In the genomic region with DNA sequence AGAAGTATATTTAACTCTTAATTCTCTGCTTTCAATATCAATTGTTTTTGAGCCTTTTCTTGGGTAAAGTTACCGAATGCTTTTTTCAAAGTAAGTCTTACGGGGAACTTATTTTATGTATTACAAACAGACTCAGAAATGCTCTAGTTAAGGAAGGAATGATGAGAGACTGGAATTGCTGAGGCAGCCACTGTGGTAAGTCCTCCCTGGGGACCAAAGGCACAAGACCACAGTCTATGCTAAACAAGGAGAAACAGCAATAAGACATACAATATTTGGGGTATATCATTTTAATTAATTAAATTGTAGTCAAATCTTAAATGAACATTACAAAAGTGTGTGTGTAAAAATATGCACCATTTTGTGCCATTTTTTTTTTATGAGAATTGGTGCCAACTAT, we compare ENCODE assay signal across 18 cellular contexts. TPM values are rescaled to one million over a fixed set of nuclear protein-coding genes. Genes with fewer than 3 reads are reported as not detected.
DNase-seq lines count a peak whose midpoint lies in the region; ATAC-seq and TF ChIP-seq lines count a peak whose summit lies in the region.
"Had no signal": no experiment of that assay in that cellular context is flagged by ENCODE, and none has a peak within 500 bp of the region (broad histone marks: within the 10 kb centered on the region; RNA-seq: fewer than 3 reads in every experiment).

No MANE protein-coding gene starts in this region.

- CTCF ChIA-PET in WTC11 (lab: Charles Lee): no interaction called here

- TF ChIP-seq POLR2A in gastrocnemius medialis (IDR thresholded peaks at IDR 0.05): no peak
- TF ChIP-seq POLR2A in tibial nerve (IDR thresholded peaks at IDR 0.05): no peak

- no peak for DNase-seq in cardiac muscle cell (ENCODE audit: low read depth in 1 of 2, low spot score in 1 of 2)
- no peak for DNase-seq in Right ventricle myocardium superior
- no peak for DNase-seq in WTC11 (ENCODE audit: low spot score)
- DNase-seq in myocyte (ENCODE audit: low read depth): peak; percentile 37
- no peak for DNase-seq in left lung
- no peak for DNase-seq in gastrocnemius medialis
- no peak for DNase-seq in NCI-H526 (lab: John Stamatoyannopoulos, UW)
- no peak for DNase-seq in tibial nerve (ENCODE audit: low spot score in 2 of 2)
- DNase-seq: DMS 273 treated with DMSO at 0.1 percent for 48 hours, H7, NCI-H1417 treated with DMSO at 0.1 percent for 48 hours, NCI-H2029, NCI-H2171, NCI-H446, NCI-H748 treated with DMSO at 0.1 percent for 48 hours, PC-9 had no signal

- H3K4me3 ChIP-seq in cardiac muscle cell (no peak overlapping the region), left lung (no peak overlapping the region), gastrocnemius medialis (no peak overlapping the region), tibial nerve (no peak overlapping the region)
- H3K4me3 ChIP-seq: PC-9 had no signal

- peak overlapping the region; percentile 33; the same call in 1 of the 2 replicates for H3K27ac Mint-ChIP-seq in WTC11

- 89 to 93% methylated on average over 2 of the region's 2 CpGs for WGBS in tibial nerve, 2 donors

- ATAC-seq in Right ventricle myocardium superior (ENCODE audit: poor library complexity) (no peak), WTC11 (no peak), left lung (no peak), gastrocnemius medialis (no peak)

- H3K4me1 Mint-ChIP-seq in WTC11: peaks cover 16% of the 10 kb centered on the region

- no peaks in the 10 kb centered on the region for H3K27me3 Mint-ChIP-seq in WTC11 (ENCODE audit: low read depth)
- H3K27me3 Mint-ChIP-seq: IgD-negative memory B cell had no signal

- peaks cover 5% of the 10 kb centered on the region for H3K9me3 Mint-ChIP-seq in WTC11
- H3K9me3 Mint-ChIP-seq: IgD-negative memory B cell had no signal

- H3K36me3 Mint-ChIP-seq in WTC11: no peaks in the 10 kb centered on the region

- H3K27ac ChIP-seq in cardiac muscle cell (peak overlapping the region; percentile 30), left lung (no peak overlapping the region), gastrocnemius medialis (no peak overlapping the region), tibial nerve (no peak overlapping the region)
- H3K27ac ChIP-seq: C4-2B, PC-9 had no signal

- in situ Hi-C loops in gastrocnemius medialis (cut with MboI; ENCODE audit: low sequenced_read_pairs in 4 of 4): no loop called here

- TF ChIP-seq EP300 in tibial nerve (IDR thresholded peaks at IDR 0.05): no peak

- TF ChIP-seq CTCF in cardiac muscle cell (IDR thresholded peaks at IDR 0.05; ENCODE audit: low read depth, low read length): no peak
- no peak for TF ChIP-seq CTCF in WTC11 (IDR thresholded peaks at IDR 0.05)
- TF ChIP-seq CTCF in left lung (IDR thresholded peaks at IDR 0.05): no peak
- no peak for TF ChIP-seq CTCF in gastrocnemius medialis (IDR thresholded peaks at IDR 0.05 in 4 of 5, conservative IDR thresholded peaks at IDR 0.05 in 1 of 5)
- TF ChIP-seq CTCF in tibial nerve (IDR thresholded peaks at IDR 0.05): no peak

- POLR2A ChIA-PET in WTC11 (lab: Charles Lee): no interaction called here

- intact Hi-C loops in Right ventricle myocardium superior (cut with DNase I) (no loop called here), left lung (cut with DNase I) (no loop called here), gastrocnemius medialis (cut with DNase I; ENCODE audit: low total_unique reads) (no loop called here)

- H3K27me3 ChIP-seq in cardiac muscle cell (no peaks in the 10 kb centered on the region), left lung (no peaks in the 10 kb centered on the region), gastrocnemius medialis (no peaks in the 10 kb centered on the region), tibial nerve (no peaks in the 10 kb centered on the region)

- no peaks in the 10 kb centered on the region for H3K36me3 ChIP-seq in cardiac muscle cell
- no peaks in the 10 kb centered on the region for H3K36me3 ChIP-seq in left lung
- no peaks in the 10 kb centered on the region for H3K36me3 ChIP-seq in gastrocnemius medialis
- no peaks in the 10 kb centered on the region for H3K36me3 ChIP-seq in tibial nerve

- H3K4me3 Mint-ChIP-seq in WTC11: no peak overlapping the region
- H3K4me3 Mint-ChIP-seq: IgD-negative memory B cell had no signal

- H3K4me1 ChIP-seq in cardiac muscle cell (ENCODE audit: low read depth) (peaks cover 25% of the 10 kb centered on the region), left lung (peaks cover 5 to 12% of the 10 kb centered on the region in 2 donors), gastrocnemius medialis (peaks cover 3% of the 10 kb centered on the region in 2 donors), tibial nerve (peaks cover 0 to 8% (median 2%) of the 10 kb centered on the region in 4 donors)

- H3K9me3 ChIP-seq in cardiac muscle cell (ENCODE audit: low read depth): no peaks in the 10 kb centered on the region
- H3K9me3 ChIP-seq in left lung: no peaks in the 10 kb centered on the region
- H3K9me3 ChIP-seq in gastrocnemius medialis: no peaks in the 10 kb centered on the region
- no peaks in the 10 kb centered on the region for H3K9me3 ChIP-seq in tibial nerve

TF ChIP-seq in WTC11, 78 proteins besides CTCF, POLR2A, EP300 and RAD21 (continues in another document):
- TF ChIP-seq EMX1 (CRISPR knock-in tag; IDR thresholded peaks at IDR 0.05) (no peak), ZNF219 (CRISPR knock-in tag; IDR thresholded peaks at IDR 0.05; ENCODE audit: borderline replicate concordance) (no peak), MXD4 (CRISPR knock-in tag; IDR thresholded peaks at IDR 0.05; ENCODE audit: borderline replicate concordance) (no peak), ATF1 (CRISPR knock-in tag; IDR thresholded peaks at IDR 0.05) (no peak)
- TF ChIP-seq, protein P1, sequence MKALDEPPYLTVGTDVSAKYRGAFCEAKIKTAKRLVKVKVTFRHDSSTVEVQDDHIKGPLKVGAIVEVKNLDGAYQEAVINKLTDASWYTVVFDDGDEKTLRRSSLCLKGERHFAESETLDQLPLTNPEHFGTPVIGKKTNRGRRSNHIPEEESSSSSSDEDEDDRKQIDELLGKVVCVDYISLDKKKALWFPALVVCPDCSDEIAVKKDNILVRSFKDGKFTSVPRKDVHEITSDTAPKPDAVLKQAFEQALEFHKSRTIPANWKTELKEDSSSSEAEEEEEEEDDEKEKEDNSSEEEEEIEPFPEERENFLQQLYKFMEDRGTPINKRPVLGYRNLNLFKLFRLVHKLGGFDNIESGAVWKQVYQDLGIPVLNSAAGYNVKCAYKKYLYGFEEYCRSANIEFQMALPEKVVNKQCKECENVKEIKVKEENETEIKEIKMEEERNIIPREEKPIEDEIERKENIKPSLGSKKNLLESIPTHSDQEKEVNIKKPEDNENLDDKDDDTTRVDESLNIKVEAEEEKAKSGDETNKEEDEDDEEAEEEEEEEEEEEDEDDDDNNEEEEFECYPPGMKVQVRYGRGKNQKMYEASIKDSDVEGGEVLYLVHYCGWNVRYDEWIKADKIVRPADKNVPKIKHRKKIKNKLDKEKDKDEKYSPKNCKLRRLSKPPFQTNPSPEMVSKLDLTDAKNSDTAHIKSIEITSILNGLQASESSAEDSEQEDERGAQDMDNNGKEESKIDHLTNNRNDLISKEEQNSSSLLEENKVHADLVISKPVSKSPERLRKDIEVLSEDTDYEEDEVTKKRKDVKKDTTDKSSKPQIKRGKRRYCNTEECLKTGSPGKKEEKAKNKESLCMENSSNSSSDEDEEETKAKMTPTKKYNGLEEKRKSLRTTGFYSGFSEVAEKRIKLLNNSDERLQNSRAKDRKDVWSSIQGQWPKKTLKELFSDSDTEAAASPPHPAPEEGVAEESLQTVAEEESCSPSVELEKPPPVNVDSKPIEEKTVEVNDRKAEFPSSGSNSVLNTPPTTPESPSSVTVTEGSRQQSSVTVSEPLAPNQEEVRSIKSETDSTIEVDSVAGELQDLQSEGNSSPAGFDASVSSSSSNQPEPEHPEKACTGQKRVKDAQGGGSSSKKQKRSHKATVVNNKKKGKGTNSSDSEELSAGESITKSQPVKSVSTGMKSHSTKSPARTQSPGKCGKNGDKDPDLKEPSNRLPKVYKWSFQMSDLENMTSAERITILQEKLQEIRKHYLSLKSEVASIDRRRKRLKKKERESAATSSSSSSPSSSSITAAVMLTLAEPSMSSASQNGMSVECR (CRISPR knock-in tag; IDR thresholded peaks at IDR 0.05; ENCODE audit: borderline replicate concordance): no peak
- TF ChIP-seq, protein P2, sequence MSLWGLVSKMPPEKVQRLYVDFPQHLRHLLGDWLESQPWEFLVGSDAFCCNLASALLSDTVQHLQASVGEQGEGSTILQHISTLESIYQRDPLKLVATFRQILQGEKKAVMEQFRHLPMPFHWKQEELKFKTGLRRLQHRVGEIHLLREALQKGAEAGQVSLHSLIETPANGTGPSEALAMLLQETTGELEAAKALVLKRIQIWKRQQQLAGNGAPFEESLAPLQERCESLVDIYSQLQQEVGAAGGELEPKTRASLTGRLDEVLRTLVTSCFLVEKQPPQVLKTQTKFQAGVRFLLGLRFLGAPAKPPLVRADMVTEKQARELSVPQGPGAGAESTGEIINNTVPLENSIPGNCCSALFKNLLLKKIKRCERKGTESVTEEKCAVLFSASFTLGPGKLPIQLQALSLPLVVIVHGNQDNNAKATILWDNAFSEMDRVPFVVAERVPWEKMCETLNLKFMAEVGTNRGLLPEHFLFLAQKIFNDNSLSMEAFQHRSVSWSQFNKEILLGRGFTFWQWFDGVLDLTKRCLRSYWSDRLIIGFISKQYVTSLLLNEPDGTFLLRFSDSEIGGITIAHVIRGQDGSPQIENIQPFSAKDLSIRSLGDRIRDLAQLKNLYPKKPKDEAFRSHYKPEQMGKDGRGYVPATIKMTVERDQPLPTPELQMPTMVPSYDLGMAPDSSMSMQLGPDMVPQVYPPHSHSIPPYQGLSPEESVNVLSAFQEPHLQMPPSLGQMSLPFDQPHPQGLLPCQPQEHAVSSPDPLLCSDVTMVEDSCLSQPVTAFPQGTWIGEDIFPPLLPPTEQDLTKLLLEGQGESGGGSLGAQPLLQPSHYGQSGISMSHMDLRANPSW (CRISPR knock-in tag; conservative IDR thresholded peaks at IDR 0.05; ENCODE audit: low read depth): no peak
- TF ChIP-seq, protein P3, sequence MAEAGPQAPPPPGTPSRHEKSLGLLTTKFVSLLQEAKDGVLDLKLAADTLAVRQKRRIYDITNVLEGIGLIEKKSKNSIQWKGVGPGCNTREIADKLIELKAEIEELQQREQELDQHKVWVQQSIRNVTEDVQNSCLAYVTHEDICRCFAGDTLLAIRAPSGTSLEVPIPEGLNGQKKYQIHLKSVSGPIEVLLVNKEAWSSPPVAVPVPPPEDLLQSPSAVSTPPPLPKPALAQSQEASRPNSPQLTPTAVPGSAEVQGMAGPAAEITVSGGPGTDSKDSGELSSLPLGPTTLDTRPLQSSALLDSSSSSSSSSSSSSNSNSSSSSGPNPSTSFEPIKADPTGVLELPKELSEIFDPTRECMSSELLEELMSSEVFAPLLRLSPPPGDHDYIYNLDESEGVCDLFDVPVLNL (CRISPR knock-in tag; IDR thresholded peaks at IDR 0.05; ENCODE audit: borderline replicate concordance, low read depth): no peak

RNA-seq across cellular contexts. Expression of a gene that starts 31.1 kb away (rescaled TPM):
- total RNA-seq in cardiac muscle cell (22.1 and 41.8 TPM in 2 replicates), Right ventricle myocardium superior (30.8 TPM), WTC11 (2021) (20.5 to 24.4 TPM (median 23.9 TPM) in 3 replicates), myocyte (25.7 and 33.1 TPM in 2 replicates), left lung (10 to 100 TPM; 46.9 to 62.7 TPM), gastrocnemius medialis (10 to 100 TPM; 35.2 to 64.5 (median 42.9) TPM), tibial nerve (10 to 100 TPM; 72.2 to 87.6 (median 79.6) TPM)
- 18.7 and 36.7 TPM in 2 replicates for polyA plus RNA-seq in cardiac muscle cell
- 27.2 TPM for polyA plus RNA-seq in myocyte (2012)
